ENCODE assay signal across 1 cellular context in genomic region chr22:37193629-37194191, GRCh38.
TF ChIP-seq lines count a peak whose summit lies in the region.

No MANE protein-coding gene starts in this region.

TF ChIP-seq in GM12878, 131 proteins besides CTCF, POLR2A, EP300 and RAD21 (continues in another document):
- TF ChIP-seq SKIL (IDR thresholded peaks at IDR 0.05; ENCODE audit: low read depth, poor library complexity, severe bottlenecking) (peak; percentile 72), SIX5 (IDR thresholded peaks at IDR 0.05; ENCODE audit: low read depth, low read length, severe bottlenecking) (no peak), LARP7 (IDR thresholded peaks at IDR 0.05) (no peak), ZNF217 (IDR thresholded peaks at IDR 0.05) (no peak), USF1 (IDR thresholded peaks at IDR 0.05; ENCODE audit: borderline replicate concordance, extremely low read length, insufficient read depth, low read depth, low read length) (no peak), NR2F1 (conservative IDR thresholded peaks at IDR 0.05) (peak; percentile 62; the same call in 1 of the 2 replicates), ZNF592 (IDR thresholded peaks at IDR 0.05) (no peak), IKZF2 (IDR thresholded peaks at IDR 0.05) (peak; percentile 71 to 82; a peak in 3 of 4 replicates), SMARCA5 (IDR thresholded peaks at IDR 0.05) (no peak), ESRRA (IDR thresholded peaks at IDR 0.05; ENCODE audit: low read length) (peak; percentile 55; the same call in 1 of the 2 replicates), MTA2 (IDR thresholded peaks at IDR 0.05; ENCODE audit: low read depth) (no peak), STAT3 (IDR thresholded peaks at IDR 0.05; ENCODE audit: low read depth, low read length) (no peak), PAX8 (IDR thresholded peaks at IDR 0.05) (no peak), SREBF1 (IDR thresholded peaks at IDR 0.05; ENCODE audit: low read length) (no peak), ZBTB40 (IDR thresholded peaks at IDR 0.05; ENCODE audit: borderline replicate concordance) (no peak; the same call in 1 of the 2 replicates), ATF7 (IDR thresholded peaks at IDR 0.05; ENCODE audit: low read depth) (no peak), SP1 (IDR thresholded peaks at IDR 0.05; ENCODE audit: low read depth, low read length) (no peak), PBX3 (IDR thresholded peaks at IDR 0.05; ENCODE audit: insufficient replicate concordance, low read depth, low read length) (no peak), BCL3 (IDR thresholded peaks at IDR 0.05; ENCODE audit: borderline replicate concordance, insufficient read depth, low read depth, low read length, poor library complexity, severe bottlenecking) (no peak), SMAD5 (IDR thresholded peaks at IDR 0.05; ENCODE audit: low read depth) (no peak), RELA (IDR thresholded peaks at IDR 0.05; ENCODE audit: borderline replicate concordance, partially characterized antibody) (no peak), RELB (IDR thresholded peaks at IDR 0.05; ENCODE audit: low read depth) (peak; percentile 90), EED (IDR thresholded peaks at IDR 0.05; ENCODE audit: low read depth) (no peak), MYB (IDR thresholded peaks at IDR 0.05; ENCODE audit: borderline replicate concordance, low read depth, low read length) (0 out of 2 replicates have a peak, but pooled peaks have one; percentile 51), HSF1 (IDR thresholded peaks at IDR 0.05; ENCODE audit: low read depth, low read length) (no peak), IKZF1 (conservative IDR thresholded peaks at IDR 0.05) (peak; percentile 75), ZBTB33 (IDR thresholded peaks at IDR 0.05) (no peak), NFXL1 (IDR thresholded peaks at IDR 0.05; ENCODE audit: borderline replicate concordance) (no peak), POU2F2 (IDR thresholded peaks at IDR 0.05; ENCODE audit: borderline replicate concordance, low read depth, low read length) (no peak), HDAC2 (IDR thresholded peaks at IDR 0.05) (no peak), SUPT20H (IDR thresholded peaks at IDR 0.05; ENCODE audit: borderline replicate concordance, control insufficient read depth, low read depth, low read length) (no peak), BHLHE40 (IDR thresholded peaks at IDR 0.05; ENCODE audit: borderline replicate concordance in 1 of 2, low read depth in 2 of 2, low read length in 1 of 2) (peak; percentile 47 to 48; a peak in 2 of 4 replicates), ZNF384 (IDR thresholded peaks at IDR 0.05; ENCODE audit: borderline replicate concordance, low read depth, low read length) (peak; percentile 82), E2F8 (IDR thresholded peaks at IDR 0.05; ENCODE audit: low read depth, partially characterized antibody) (no peak), ZNF24 (IDR thresholded peaks at IDR 0.05) (peak; percentile 92), MXI1 (IDR thresholded peaks at IDR 0.05; ENCODE audit: low read depth, low read length) (peak; percentile 31; the same call in 1 of the 2 replicates), NBN (IDR thresholded peaks at IDR 0.05) (0 out of 2 replicates have a peak, but pooled peaks have one; percentile 32)
